1 cellular context compared by ENCODE assay signal in genomic region chr18:45863469-45863868, GRCh38.
TF ChIP-seq lines count a peak whose summit lies in the region.

No MANE protein-coding gene starts in this region.

TF ChIP-seq in HepG2, 621 proteins besides CTCF, POLR2A, EP300 and RAD21:
- TF ChIP-seq POGK (CRISPR knock-in tag; conservative IDR thresholded peaks at IDR 0.05) (no peak), CC2D1A (CRISPR knock-in tag; IDR thresholded peaks at IDR 0.05) (no peak), SMAD1 (CRISPR knock-in tag; IDR thresholded peaks at IDR 0.05; ENCODE audit: borderline replicate concordance, low read depth) (no peak), ZNF10 (CRISPR knock-in tag; IDR thresholded peaks at IDR 0.05; ENCODE audit: borderline replicate concordance, low read depth) (no peak), IKZF4 (CRISPR knock-in tag; IDR thresholded peaks at IDR 0.05; ENCODE audit: borderline replicate concordance, low read depth, not compliant biosample characterization) (no peak), ZFP1 (CRISPR knock-in tag; IDR thresholded peaks at IDR 0.05) (no peak)
